9 cellular contexts compared by ENCODE assay signal in the genomic region with DNA sequence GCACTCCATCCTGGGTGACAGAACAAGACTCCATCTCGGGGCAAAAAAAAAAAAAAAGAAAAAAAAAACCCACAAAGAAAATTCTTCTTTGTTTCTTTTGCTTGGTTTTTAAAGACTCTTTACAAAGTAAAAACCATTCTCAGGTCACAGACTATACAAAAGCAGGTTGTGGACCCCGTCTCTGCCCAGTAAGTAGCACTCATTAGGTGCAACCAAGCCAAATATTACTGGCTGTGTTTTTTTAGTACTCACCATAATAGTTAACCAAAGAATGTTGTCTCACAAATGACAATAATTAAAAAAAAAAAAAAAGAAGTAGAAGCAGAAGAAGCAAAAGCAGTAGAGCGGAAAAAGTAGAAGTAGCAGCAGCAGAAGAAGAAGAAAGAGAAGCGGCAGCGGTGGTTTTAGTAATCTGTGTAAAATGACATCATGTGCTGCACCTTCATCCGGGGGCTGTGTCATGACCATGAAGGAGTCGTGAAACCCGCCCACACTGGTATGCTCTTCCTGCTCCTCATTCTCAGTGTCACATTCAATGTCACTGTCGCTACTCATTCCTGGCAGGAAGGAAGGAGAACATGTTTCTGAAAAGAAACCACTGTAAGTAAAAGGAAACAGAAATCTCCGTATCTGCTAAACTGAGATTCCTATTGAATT.
DNase-seq lines count a peak whose midpoint lies in the region; ATAC-seq, FAIRE-seq and TF ChIP-seq lines count a peak whose summit lies in the region.
"Had no signal": no experiment of that assay in that cellular context is flagged by ENCODE, and none has a peak within 500 bp of the region (broad histone marks: within the 10 kb centered on the region; RNA-seq: fewer than 3 reads in every experiment).

No MANE protein-coding gene starts in this region.

- no peak for FAIRE-seq in kidney (lab: Jason Lieb, UNC)

- peak overlapping the region in 1 of 2 donors; percentile 42 for H3K9ac ChIP-seq in kidney (ENCODE audit: low read length in 2 of 2)

- H3K4me1 Mint-ChIP-seq in activated naive CD8-positive, alpha-beta T cell (ENCODE audit: low read depth): peaks cover 24% of the 10 kb centered on the region

- H3K4me3 ChIP-seq in kidney (ENCODE audit: low read length in 2 of 2): peak overlapping the region; percentile 54 to 59

- TF ChIP-seq CTCF in kidney (IDR thresholded peaks at IDR 0.05; ENCODE audit: borderline replicate concordance, extremely low read depth, insufficient read depth): no peak

- H3K36me3 Mint-ChIP-seq in activated naive CD8-positive, alpha-beta T cell: peaks cover 5% of the 10 kb centered on the region

- H3K36me3 ChIP-seq in kidney (ENCODE audit: control insufficient read depth in 1 of 2, insufficient read depth in 2 of 2, low read length in 2 of 2): peaks cover 3 to 5% of the 10 kb centered on the region in 2 donors

- no peaks in the 10 kb centered on the region for H3K27me3 Mint-ChIP-seq in activated naive CD8-positive, alpha-beta T cell

- H3K9me3 ChIP-seq in kidney (ENCODE audit: control insufficient read depth in 1 of 2, low read length in 2 of 2): no peaks in the 10 kb centered on the region

- no peaks in the 10 kb centered on the region for H3K4me1 ChIP-seq in kidney (ENCODE audit: control insufficient read depth in 1 of 2, insufficient read depth in 1 of 2, low read depth in 1 of 2, low read length in 2 of 2)

- peak overlapping the region; percentile 87 for H3K4me3 Mint-ChIP-seq in activated naive CD8-positive, alpha-beta T cell

- intact Hi-C loops in kidney (cut with DNase I): loop anchor here (10.0 kb wide), 1 partner anchor 296 kb away; no protein-coding TSS in a partner anchor

- ATAC-seq in GM18519 (IDR thresholded peaks at IDR 0.05; ENCODE audit: low FRiP score, unreplicated experiment) (peak; percentile 57), HG02938 (IDR thresholded peaks at IDR 0.05; ENCODE audit: unreplicated experiment) (peak; percentile 86)

- H3K9me3 Mint-ChIP-seq in activated naive CD8-positive, alpha-beta T cell (ENCODE audit: low read depth): no peaks in the 10 kb centered on the region

- H3K27ac ChIP-seq in kidney (ENCODE audit: low read depth in 2 of 2, low read length in 2 of 2): peak overlapping the region in 1 of 2 donors; percentile 59
- H3K27ac ChIP-seq: VCaP had no signal

- peak overlapping the region; percentile 95 for H3K27ac Mint-ChIP-seq in activated naive CD8-positive, alpha-beta T cell

- DNase-seq in SKM-1 treated with dmso at 0.1 percent for 144 hours (lab: John Stamatoyannopoulos, UW; ENCODE audit: unreplicated experiment) (peak; percentile 91), kidney (no peak), NCI-H1048 (lab: John Stamatoyannopoulos, UW) (no peak), UCSD-AML1 (lab: John Stamatoyannopoulos, UW; ENCODE audit: unreplicated experiment) (no peak)
- DNase-seq in stimulated activated CD4-positive, alpha-beta T cell treated with anti-CD3 and anti-CD28 coated beads, Interleukin-4, amount 100 ng/mL, for 4 hours: peak; percentile 51 to 81

Comparison
In these comparisons a context has a peak if more than half of its experiments do, and no peak if none do; other contexts are left out.
1. DNase-seq: peak in SKM-1 treated with dmso at 0.1 percent for 144 hours (single experiment) and stimulated activated CD4-positive, alpha-beta T cell treated with anti-CD3 and anti-CD28 coated beads, Interleukin-4, amount 100 ng/mL, for 4 hours (2 of 2); none in kidney (single experiment), NCI-H1048 (single experiment) and UCSD-AML1 (single experiment).